37 cellular contexts compared by ENCODE assay signal in the genomic region with DNA sequence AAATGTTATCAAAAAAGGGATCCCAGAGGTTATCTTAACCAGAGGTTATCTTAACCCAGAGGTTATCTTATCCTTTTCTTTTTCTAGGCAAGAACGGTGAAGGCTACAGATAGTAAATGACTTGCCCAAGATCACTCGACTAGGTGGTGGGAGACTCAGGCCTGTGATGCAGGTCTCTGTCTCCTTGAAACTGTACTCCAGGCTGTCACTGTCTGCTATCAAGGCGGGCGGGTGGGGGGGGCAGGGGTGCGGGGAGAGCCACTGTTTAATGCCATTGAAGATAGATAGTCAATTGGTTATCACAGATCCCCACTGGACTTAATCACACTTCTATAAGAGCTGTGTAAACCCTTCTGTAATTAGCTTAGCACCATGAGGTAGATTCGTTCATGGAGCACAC.
"Had no signal": no experiment of that assay in that cellular context is flagged by ENCODE, and none has a peak within 500 bp of the region (broad histone marks: within the 10 kb centered on the region; RNA-seq: fewer than 3 reads in every experiment).

No MANE protein-coding gene starts in this region.

- ATAC-seq: activated CD8-positive, alpha-beta T cell treated with anti-CD3 and anti-CD28 coated beads for 36 hours; activated naive CD4-positive, alpha-beta T cell treated with anti-CD3 and anti-CD28 coated beads, Interleukin-2, amount 50 U/mL, for 72 hours; activated T-cell treated with anti-CD3 and anti-CD28 coated beads, Interleukin-2, amount 50 U/mL, for 4 hours; activated T-cell treated with anti-CD3 and anti-CD28 coated beads, Interleukin-2, amount 50 U/mL, for 72 hours; activated T-helper 17 cell treated with anti-CD3 and anti-CD28 coated beads, Interleukin-2, amount 50 U/mL, for 72 hours; body of pancreas had no signal

- H3K4me3 Mint-ChIP-seq: activated B cell treated with CpG ODN at 0.5 μM for 24 hours; activated CD4-positive, alpha-beta memory T cell treated with anti-CD3 and anti-CD28 coated beads for 36 hours; activated CD4-positive, alpha-beta T cell treated with anti-CD3 and anti-CD28 coated beads, Interleukin-2, amount 10 ng/mL, durations not matched to agents 24 days and 14 days; activated CD8-positive, alpha-beta T cell treated with anti-CD3 and anti-CD28 coated beads for 36 hours; activated naive CD4-positive, alpha-beta T cell treated with anti-CD3 and anti-CD28 coated beads for 36 hours; activated naive CD8-positive, alpha-beta T cell treated with anti-CD3 and anti-CD28 coated beads for 36 hours; activated T-cell treated with anti-CD3 and anti-CD28 coated beads, Interleukin-2, amount 50 U/mL, for 4 hours; activated T-cell treated with anti-CD3 and anti-CD28 coated beads, Interleukin-2, amount 50 U/mL, for 72 hours; activated T-helper 1 cell treated with anti-CD3 and anti-CD28 coated beads, Interleukin-12 subunit alpha, Interleukin-12 subunit beta, Interleukin-2, Interleukin-4 antibody, amounts not matched to agents 30 ng/mL and 10 ng/mL and 1 ng/mL, durations not matched to agents 14 hours and 24 hours and 36 hours; activated T-helper 17 cell treated with anti-CD3 and anti-CD28 coated beads, Interleukin-2, amount 50 U/mL, for 72 hours; T-helper 1 cell treated with Interleukin-12 subunit alpha and Interleukin-12 subunit beta and Interleukin-4 antibody, amounts not matched to agents 30 μg/mL and 1 μg/mL, for 36 hours; T-helper 2 cell treated with Interferon-gamma antibody and Interleukin-4, amounts not matched to agents 5 μg/mL and 100 μg/mL, for 36 hours had no signal

- H3K9me3 ChIP-seq: adrenal gland, body of pancreas, breast epithelium had no signal

- H3K36me3 Mint-ChIP-seq: activated CD4-positive, alpha-beta memory T cell treated with anti-CD3 and anti-CD28 coated beads for 36 hours; activated naive CD8-positive, alpha-beta T cell treated with anti-CD3 and anti-CD28 coated beads for 36 hours had no signal

- FAIRE-seq: astrocyte, TTC549 had no signal

- H3K27ac ChIP-seq: adrenal gland, body of pancreas, brain microvascular endothelial cell, breast epithelium, VCaP had no signal

- H3K36me3 ChIP-seq: adrenal gland, brain microvascular endothelial cell, breast epithelium had no signal

- H3K4me3 ChIP-seq: adrenal gland, body of pancreas, breast epithelium had no signal

- H3K27me3 Mint-ChIP-seq: activated B cell treated with CpG ODN at 0.5 μM for 24 hours; activated CD4-positive, alpha-beta memory T cell treated with anti-CD3 and anti-CD28 coated beads for 36 hours; activated CD4-positive, alpha-beta T cell treated with anti-CD3 and anti-CD28 coated beads, Interleukin-2, amount 10 ng/mL, durations not matched to agents 24 days and 14 days; activated CD8-positive, alpha-beta T cell treated with anti-CD3 and anti-CD28 coated beads for 36 hours; activated naive CD8-positive, alpha-beta T cell treated with anti-CD3 and anti-CD28 coated beads for 36 hours; activated T-helper 17 cell treated with anti-CD3 and anti-CD28 coated beads, Interleukin-2, amount 50 U/mL, for 72 hours had no signal

- H3K9me3 Mint-ChIP-seq: activated B cell treated with CpG ODN at 0.5 μM for 24 hours; activated CD4-positive, alpha-beta memory T cell treated with anti-CD3 and anti-CD28 coated beads for 36 hours; activated CD4-positive, alpha-beta T cell treated with anti-CD3 and anti-CD28 coated beads, Interleukin-2, amount 10 ng/mL, durations not matched to agents 24 days and 14 days; activated CD8-positive, alpha-beta T cell treated with anti-CD3 and anti-CD28 coated beads for 36 hours; activated naive CD8-positive, alpha-beta T cell treated with anti-CD3 and anti-CD28 coated beads for 36 hours; activated T-helper 1 cell treated with anti-CD3 and anti-CD28 coated beads, Interleukin-12 subunit alpha, Interleukin-12 subunit beta, Interleukin-2, Interleukin-4 antibody, amounts not matched to agents 30 ng/mL and 10 ng/mL and 1 ng/mL, durations not matched to agents 14 hours and 24 hours and 36 hours; T-helper 1 cell treated with Interleukin-12 subunit alpha and Interleukin-12 subunit beta and Interleukin-4 antibody, amounts not matched to agents 30 μg/mL and 1 μg/mL, for 36 hours; T-helper 2 cell treated with Interferon-gamma antibody and Interleukin-4, amounts not matched to agents 5 μg/mL and 100 μg/mL, for 36 hours had no signal

- DNase-seq: activated B cell treated with CpG ODN at 0.5 μM for 24 hours; activated CD4-positive, alpha-beta memory T cell treated with anti-CD3 and anti-CD28 coated beads for 36 hours; activated CD4-positive, alpha-beta T cell treated with anti-CD3 and anti-CD28 coated beads for 4 hours; activated CD4-positive, alpha-beta T cell treated with anti-CD3 and anti-CD28 coated beads, Interleukin-2, amount 10 ng/mL, durations not matched to agents 24 days and 14 days; activated CD4-positive, alpha-beta T cell treated with anti-CD3 and anti-CD28 coated beads, Interleukin-2, amount 50 U/mL, for 1 hour; activated CD4-positive, alpha-beta T cell treated with anti-CD3 and anti-CD28 coated beads, Interleukin-2, amount 50 U/mL, for 4 hours; activated CD4-positive, CD25-positive, alpha-beta regulatory T cell treated with anti-CD3 and anti-CD28 coated beads, Interleukin-2, amount 50 U/mL, for 72 hours; activated CD8-positive, alpha-beta memory T cell treated with anti-CD3 and anti-CD28 coated beads, Interleukin-2, amount 50 U/mL, for 4 hours; activated CD8-positive, alpha-beta T cell treated with anti-CD3 and anti-CD28 coated beads for 36 hours; activated effector memory CD4-positive, alpha-beta T cell treated with anti-CD3 and anti-CD28 coated beads, Interleukin-2, amount 50 U/mL, for 16 hours; activated gamma-delta T cell treated with Interleukin-2 at 50 U/mL for 16 hours; activated naive CD4-positive, alpha-beta T cell; activated naive CD4-positive, alpha-beta T cell treated with anti-CD3 and anti-CD28 coated beads for 36 hours; activated naive CD4-positive, alpha-beta T cell treated with anti-CD3 and anti-CD28 coated beads, Interleukin-2, amount 50 U/mL, for 16 hours; activated naive CD8-positive, alpha-beta T cell treated with anti-CD3 and anti-CD28 coated beads for 36 hours; activated T-cell treated with anti-CD3 and anti-CD28 coated beads for 4 hours; activated T-cell treated with anti-CD3 and anti-CD28 coated beads, Interleukin-2, amount 50 U/mL, for 1 hour; activated T-cell treated with anti-CD3 and anti-CD28 coated beads, Interleukin-2, amount 50 U/mL, for 4 hours; activated T-cell treated with anti-CD3 and anti-CD28 coated beads, Interleukin-2, amount 50 U/mL, for 72 hours; adrenal gland; amniotic stem cell; aorta; body of pancreas; brain microvascular endothelial cell; central memory CD4-positive, alpha-beta T cell; T-helper 1 cell; T-helper 2 cell; T-helper 9 cell had no signal

- H3K27ac Mint-ChIP-seq: activated B cell treated with CpG ODN at 0.5 μM for 24 hours; activated CD4-positive, alpha-beta memory T cell treated with anti-CD3 and anti-CD28 coated beads for 36 hours; activated CD4-positive, alpha-beta T cell treated with anti-CD3 and anti-CD28 coated beads, Interleukin-2, amount 10 ng/mL, durations not matched to agents 24 days and 14 days; activated CD8-positive, alpha-beta T cell treated with anti-CD3 and anti-CD28 coated beads for 36 hours; activated naive CD4-positive, alpha-beta T cell treated with anti-CD3 and anti-CD28 coated beads for 36 hours; activated naive CD4-positive, alpha-beta T cell treated with anti-CD3 and anti-CD28 coated beads, Interleukin-2, amount 50 U/mL, for 72 hours; activated naive CD8-positive, alpha-beta T cell treated with anti-CD3 and anti-CD28 coated beads for 36 hours; activated T-cell treated with anti-CD3 and anti-CD28 coated beads, Interleukin-2, amount 50 U/mL, for 72 hours; activated T-helper 1 cell treated with anti-CD3 and anti-CD28 coated beads, Interleukin-12 subunit alpha, Interleukin-12 subunit beta, Interleukin-2, Interleukin-4 antibody, amounts not matched to agents 30 ng/mL and 10 ng/mL and 1 ng/mL, durations not matched to agents 14 hours and 24 hours and 36 hours; activated T-helper 17 cell treated with anti-CD3 and anti-CD28 coated beads, Interleukin-2, amount 50 U/mL, for 72 hours; T-helper 1 cell treated with Interleukin-12 subunit alpha and Interleukin-12 subunit beta and Interleukin-4 antibody, amounts not matched to agents 30 μg/mL and 1 μg/mL, for 36 hours; T-helper 2 cell treated with Interferon-gamma antibody and Interleukin-4, amounts not matched to agents 5 μg/mL and 100 μg/mL, for 36 hours had no signal

- H3K27me3 ChIP-seq: adrenal gland, body of pancreas, brain microvascular endothelial cell, breast epithelium had no signal

- H3K4me1 ChIP-seq: adrenal gland, body of pancreas, breast epithelium had no signal

- H3K4me1 Mint-ChIP-seq: activated T-helper 17 cell treated with anti-CD3 and anti-CD28 coated beads, Interleukin-2, amount 50 U/mL, for 72 hours had no signal
